Comparison of ENCODE assay signal across 31 cellular contexts in genomic region chrX:118368398-118368797, GRCh38. TPM values are rescaled to one million over a fixed set of nuclear protein-coding genes. Genes with fewer than 3 reads are reported as not detected.
DNase-seq lines count a peak whose midpoint lies in the region; ATAC-seq, FAIRE-seq and TF ChIP-seq lines count a peak whose summit lies in the region.
"Had no signal": no experiment of that assay in that cellular context is flagged by ENCODE, and none has a peak within 500 bp of the region (broad histone marks: within the 10 kb centered on the region; RNA-seq: fewer than 3 reads in every experiment).

No MANE protein-coding gene starts in this region.

- WGBS in right lobe of liver (ENCODE audit: insufficient coverage, low coverage, low lambda C conversion rate, missing lambda C conversion rate): 41% methylated on average over 1 of the region's 4 CpGs
- 95% methylated on average over 3 of the region's 4 CpGs for WGBS in HepG2 (ENCODE audit: low lambda C conversion rate)

- no peak for TF ChIP-seq RAD21 in HepG2 (CRISPR knock-in tag; IDR thresholded peaks at IDR 0.05)

- BruUV-seq in HepG2 (replicated peaks; lab: Mats Ljungman, UMichigan): no TSS peak

- DNase-seq in right lobe of liver (no peak), HepG2 (ENCODE audit: low spot score) (no peak), left lobe of liver (ENCODE audit: low spot score) (no peak), T-helper 9 cell (no peak)
- DNase-seq: 8988T; ACHN; AML-193; BE2C; C1 segment of cervical spinal cord; Caco-2; Calu3; CD4-positive, alpha-beta memory T cell; CD4-positive, alpha-beta T cell; CD4-positive, CD25-positive, alpha-beta regulatory T cell; CD8-positive, alpha-beta memory T cell; CD8-positive, alpha-beta T cell; COR-L47; DMS 273 treated with DMSO at 0.1 percent for 48 hours; DMS153; DMS53; DMS79; DMS79 treated with DMSO at 0.1 percent for 48 hours; DND-41; EL had no signal

- H3K27ac ChIP-seq in right lobe of liver (no peak overlapping the region), HepG2 (ENCODE audit: extremely low read length, insufficient read depth, low read length) (no peak overlapping the region)
- H3K27ac ChIP-seq: 22Rv1; A549; BLaER1; BLaER1 treated with 17β-estradiol and CSF1 and Interleukin-3, amounts not matched to agents 10 nM and 100 nM; C4-2B had no signal

- TF ChIP-seq POLR2A in right lobe of liver (IDR thresholded peaks at IDR 0.05) (no peak), HepG2 (IDR thresholded peaks at IDR 0.05; ENCODE audit: insufficient read depth in 1 of 2, low read depth in 2 of 2, low read length in 2 of 2) (no peak)

- CTCF ChIA-PET in HepG2 (lab: Yijun Ruan, JAX; ENCODE audit: low intra/inter-chr PET ratio, low total read pairs): no interaction called here

- no peak for FAIRE-seq in HepG2 (lab: Jason Lieb, UNC)
- FAIRE-seq: A204.1, A549, D721Med had no signal

- H3K4me3 ChIP-seq in right lobe of liver (no peak overlapping the region), HepG2 (replicated peaks in 1 of 3; ENCODE audit: insufficient read depth in 1 of 3, low read depth in 2 of 3, low read length in 3 of 3) (no peak overlapping the region)
- H3K4me3 ChIP-seq: A549; BLaER1; BLaER1 treated with 17β-estradiol and CSF1 and Interleukin-3, amounts not matched to agents 10 nM and 100 nM had no signal

- POLR2A ChIA-PET in HepG2 (lab: Yijun Ruan, JAX): no interaction called here

- H3K36me3 ChIP-seq in right lobe of liver (no peaks in the 10 kb centered on the region), HepG2 (replicated peaks in 1 of 2; ENCODE audit: control insufficient read depth in 1 of 2, insufficient read depth in 2 of 2, low read length in 2 of 2) (no peaks in the 10 kb centered on the region)
- H3K36me3 ChIP-seq: BE2C; BLaER1; BLaER1 treated with 17β-estradiol and CSF1 and Interleukin-3, amounts not matched to agents 10 nM and 100 nM had no signal

- intact Hi-C loops in right lobe of liver (cut with DNase I): no loop called here
- intact Hi-C loops in HepG2 (cut with micrococcal nuclease; ENCODE audit: unreplicated experiment): no loop called here

- no peak overlapping the region for H3K4me2 ChIP-seq in HepG2 (ENCODE audit: low read depth, low read length)
- H3K4me2 ChIP-seq: A549; BLaER1; BLaER1 treated with 17β-estradiol and CSF1 and Interleukin-3, amounts not matched to agents 10 nM and 100 nM had no signal

- H2AFZ ChIP-seq in HepG2 (ENCODE audit: low read length): no peak overlapping the region

- TF ChIP-seq CTCF in right lobe of liver (IDR thresholded peaks at IDR 0.05) (no peak), HepG2 (CRISPR knock-in tag; IDR thresholded peaks at IDR 0.05) (no peak)

- no peaks in the 10 kb centered on the region for H4K20me1 ChIP-seq in HepG2 (ENCODE audit: insufficient read depth, low read length)
- H4K20me1 ChIP-seq: BLaER1 had no signal

- H3K9me3 ChIP-seq in right lobe of liver (no peaks in the 10 kb centered on the region), HepG2 (ENCODE audit: low read length) (no peaks in the 10 kb centered on the region)
- H3K9me3 ChIP-seq: A549; BE2C; BLaER1; BLaER1 treated with 17β-estradiol and CSF1 and Interleukin-3, amounts not matched to agents 10 nM and 100 nM; Caco-2 had no signal

- H3K9ac ChIP-seq in HepG2 (ENCODE audit: insufficient read depth, low read depth, low read length): no peak overlapping the region
- H3K9ac ChIP-seq: BLaER1; BLaER1 treated with 17β-estradiol and CSF1 and Interleukin-3, amounts not matched to agents 10 nM and 100 nM had no signal

- TF ChIP-seq EP300 in HepG2 (IDR thresholded peaks at IDR 0.05; ENCODE audit: low read depth in 2 of 2, low read length in 2 of 2) (no peak), HepG2 (CRISPR knock-in tag; IDR thresholded peaks at IDR 0.05; ENCODE audit: borderline replicate concordance) (no peak)

- H3K27me3 ChIP-seq in right lobe of liver (no peaks in the 10 kb centered on the region), HepG2 (ENCODE audit: control insufficient read depth in 1 of 2, insufficient read depth in 2 of 2, low read length in 2 of 2) (no peaks in the 10 kb centered on the region)
- H3K27me3 ChIP-seq: BE2C; BLaER1; BLaER1 treated with 17β-estradiol and CSF1 and Interleukin-3, amounts not matched to agents 10 nM and 100 nM had no signal

- ATAC-seq in right lobe of liver (peak in 3 of 4 donors; percentile 21 to 87 (median 55)), HepG2 (no peak), left lobe of liver (peak; percentile 53)
- ATAC-seq: A549; CD8-positive, alpha-beta T cell had no signal

- H3K4me1 ChIP-seq in right lobe of liver: no peaks in the 10 kb centered on the region
- no peaks in the 10 kb centered on the region for H3K4me1 ChIP-seq in HepG2 (ENCODE audit: insufficient read depth, low read length)
- H3K4me1 ChIP-seq: BE2C; BLaER1; BLaER1 treated with 17β-estradiol and CSF1 and Interleukin-3, amounts not matched to agents 10 nM and 100 nM; Caco-2 had no signal

- in situ Hi-C loops in HepG2 (cut with HindIII; ENCODE audit: extremely low pct_ligation_motif_present, low pct_unique_long_range_greater_than_20kb): no loop called here

- H3K79me2 ChIP-seq in HepG2 (ENCODE audit: insufficient read depth, low read length): peaks cover 2% of the 10 kb centered on the region

TF ChIP-seq in HepG2, 621 proteins besides CTCF, POLR2A, EP300 and RAD21 (continues in another document):
- TF ChIP-seq ZNF589 (CRISPR knock-in tag; conservative IDR thresholded peaks at IDR 0.05) (no peak), ZNF577 (CRISPR knock-in tag; IDR thresholded peaks at IDR 0.05; ENCODE audit: borderline replicate concordance, low read depth) (no peak), RELA (CRISPR knock-in tag; IDR thresholded peaks at IDR 0.05) (no peak), SOX6 (IDR thresholded peaks at IDR 0.05) (no peak), SOX6 (CRISPR knock-in tag; IDR thresholded peaks at IDR 0.05) (no peak), ZNF12 (CRISPR knock-in tag; IDR thresholded peaks at IDR 0.05) (no peak), ZNF557 (CRISPR knock-in tag; IDR thresholded peaks at IDR 0.05) (no peak), FOXA3 (CRISPR knock-in tag; IDR thresholded peaks at IDR 0.05) (no peak), POGK (CRISPR knock-in tag; conservative IDR thresholded peaks at IDR 0.05) (no peak), ZNF549 (CRISPR knock-in tag; IDR thresholded peaks at IDR 0.05) (no peak), ELF4 (CRISPR knock-in tag; IDR thresholded peaks at IDR 0.05; ENCODE audit: borderline replicate concordance) (no peak), ELF3 (CRISPR knock-in tag; IDR thresholded peaks at IDR 0.05) (no peak), ZNF326 (CRISPR knock-in tag; IDR thresholded peaks at IDR 0.05; ENCODE audit: borderline replicate concordance) (no peak), RFX5 (IDR thresholded peaks at IDR 0.05; ENCODE audit: low read depth, low read length) (no peak)

RNA-seq across cellular contexts. Expression of gene WDR44, which starts 22.5 kb away (rescaled TPM):
- 10 to 100 TPM in 2 of 6 experiments, 1 to 10 TPM in 4; 6.2 to 11.6 (median 8.0) TPM for total RNA-seq in right lobe of liver
- total RNA-seq in HepG2 (2016; rRNA removed; fragmentation: Illumina TruSeq; extraction: Trizol): 3.3 and 4.3 TPM in 2 replicates
- total RNA-seq in HepG2 (2016; cell fraction: cytosol; rRNA removed; fragmentation: Illumina TruSeq; extraction: Trizol; ENCODE audit: low read depth): 6.1 and 7.5 TPM in 2 replicates
- 3.1 and 3.9 TPM in 2 replicates for total RNA-seq in HepG2 (2016; cell fraction: insoluble cytoplasmic fraction; rRNA removed; fragmentation: Illumina TruSeq; extraction: Trizol)
- 4.5 and 5.2 TPM in 2 replicates for total RNA-seq in HepG2 (2016; cell fraction: membrane; rRNA removed; fragmentation: Illumina TruSeq; extraction: Trizol)
- 6.4 and 6.7 TPM in 2 replicates for total RNA-seq in HepG2 (2016; cell fraction: nucleus; rRNA removed; fragmentation: Illumina TruSeq; extraction: Trizol)
- polyA plus RNA-seq in HepG2 (2011; rRNA removed): 2.2 TPM in 2 replicates
- 0.97 and 1.8 TPM in 2 replicates for polyA plus RNA-seq in HepG2 (2011; cell fraction: cytosol; rRNA removed)
- polyA plus RNA-seq in HepG2 (2011; cell fraction: nucleus; rRNA removed): 2.5 and 2.9 TPM in 2 replicates
- polyA plus RNA-seq in HepG2 (2012): 2.2 and 2.8 TPM in 2 replicates
- 0.23 and 0.28 TPM in 2 replicates for polyA plus RNA-seq in HepG2 (2016; cell fraction: cytosol; fragmentation: Illumina TruSeq; extraction: Trizol; ENCODE audit: low read depth)
- polyA plus RNA-seq in HepG2 (2016; cell fraction: insoluble cytoplasmic fraction; fragmentation: Illumina TruSeq; extraction: Trizol; ENCODE audit: low read depth): 2.2 TPM in 2 replicates
- 0.23 and 0.24 TPM in 2 replicates for polyA plus RNA-seq in HepG2 (2016; cell fraction: membrane; fragmentation: Illumina TruSeq; extraction: Trizol; ENCODE audit: low read depth)
- 4.9 TPM in 2 replicates for polyA plus RNA-seq in HepG2 (2016; cell fraction: nucleus; fragmentation: Illumina TruSeq; extraction: Trizol; ENCODE audit: insufficient read depth, low read depth)
- polyA minus RNA-seq in HepG2 (2011; rRNA and poly(A)+ RNA removed; ENCODE audit: low replicate concordance): 3.7 and 16.9 TPM in 2 replicates
- polyA minus RNA-seq in HepG2 (2011; cell fraction: cytosol; rRNA and poly(A)+ RNA removed): 4.7 and 5.4 TPM in 2 replicates
- polyA minus RNA-seq in HepG2 (2011; cell fraction: nucleus; rRNA and poly(A)+ RNA removed): 11.5 and 16.5 TPM in 2 replicates
- 5.6 TPM for total RNA-seq in left lobe of liver
